Comparison of ENCODE assay signal across 11 cellular contexts in genomic region chr11:82734120-82734479, GRCh38. TPM values are rescaled to one million over a fixed set of nuclear protein-coding genes. Genes with fewer than 3 reads are reported as not detected.
DNase-seq lines count a peak whose midpoint lies in the region; ATAC-seq and TF ChIP-seq lines count a peak whose summit lies in the region.
"Had no signal": no experiment of that assay in that cellular context is flagged by ENCODE, and none has a peak within 500 bp of the region (broad histone marks: within the 10 kb centered on the region; RNA-seq: fewer than 3 reads in every experiment).

No MANE protein-coding gene starts in this region.

- H3K27me3 ChIP-seq in suprapubic skin, result peaks cover 35% of the 10 kb centered on the region

- TF ChIP-seq POLR2A in suprapubic skin (IDR thresholded peaks at IDR 0.05), result no peak

- H3K9me3 ChIP-seq in suprapubic skin, result no peaks in the 10 kb centered on the region
- H3K9me3 ChIP-seq: SK-N-SH had no signal

- H3K36me3 ChIP-seq in suprapubic skin, result no peaks in the 10 kb centered on the region

- no peaks in the 10 kb centered on the region for H3K36me3 Mint-ChIP-seq in activated CD4-positive, alpha-beta T cell treated with anti-CD3 and anti-CD28 coated beads, Interleukin-2, amount 10 ng/mL, durations not matched to agents 24 days and 14 days (ENCODE audit: low read depth)
- no peaks in the 10 kb centered on the region for H3K36me3 Mint-ChIP-seq in memory B cell

- peak overlapping the region; percentile 42 for H3K4me3 ChIP-seq in astrocyte of the cerebellum (ENCODE audit: low read depth, low read length)
- H3K4me3 ChIP-seq in suprapubic skin, result peak overlapping the region; percentile 67

- WGBS in suprapubic skin, result 61% methylated on average over 9 of the region's 9 CpGs

- H3K4me1 ChIP-seq in suprapubic skin, result peaks cover 16% of the 10 kb centered on the region

- in situ Hi-C loops in astrocyte of the cerebellum (cut with HindIII; ENCODE audit: low sequenced_read_pairs), result no loop called here

- H3K27me3 Mint-ChIP-seq in activated CD4-positive, alpha-beta T cell treated with anti-CD3 and anti-CD28 coated beads, Interleukin-2, amount 10 ng/mL, durations not matched to agents 24 days and 14 days, result peaks cover 69% of the 10 kb centered on the region
- H3K27me3 Mint-ChIP-seq in memory B cell, result peaks cover 24% of the 10 kb centered on the region

- peaks cover 2% of the 10 kb centered on the region for H3K4me1 Mint-ChIP-seq in activated CD4-positive, alpha-beta T cell treated with anti-CD3 and anti-CD28 coated beads, Interleukin-2, amount 10 ng/mL, durations not matched to agents 24 days and 14 days
- no peaks in the 10 kb centered on the region for H3K4me1 Mint-ChIP-seq in memory B cell

- ATAC-seq in memory B cell (ENCODE audit: low read depth) (no peak), GM18873 (IDR thresholded peaks at IDR 0.05; ENCODE audit: low FRiP score, unreplicated experiment) (no peak), GM19023 (IDR thresholded peaks at IDR 0.05; ENCODE audit: unreplicated experiment) (no peak)

- H3K9me3 Mint-ChIP-seq in activated CD4-positive, alpha-beta T cell treated with anti-CD3 and anti-CD28 coated beads, Interleukin-2, amount 10 ng/mL, durations not matched to agents 24 days and 14 days, result no peaks in the 10 kb centered on the region
- no peaks in the 10 kb centered on the region for H3K9me3 Mint-ChIP-seq in memory B cell

- no peak overlapping the region for H3K27ac Mint-ChIP-seq in activated CD4-positive, alpha-beta T cell treated with anti-CD3 and anti-CD28 coated beads, Interleukin-2, amount 10 ng/mL, durations not matched to agents 24 days and 14 days
- no peak overlapping the region for H3K27ac Mint-ChIP-seq in memory B cell

- TF ChIP-seq CTCF in astrocyte of the cerebellum (IDR thresholded peaks at IDR 0.05; ENCODE audit: low read depth, low read length, missing control alignments) (no peak), suprapubic skin (IDR thresholded peaks at IDR 0.05) (no peak)

- H3K4me3 Mint-ChIP-seq in activated CD4-positive, alpha-beta T cell treated with anti-CD3 and anti-CD28 coated beads, Interleukin-2, amount 10 ng/mL, durations not matched to agents 24 days and 14 days, result peak overlapping the region; percentile 64
- peak overlapping the region; percentile 70 for H3K4me3 Mint-ChIP-seq in memory B cell

- no peak overlapping the region for H3K27ac ChIP-seq in suprapubic skin

- DNase-seq in activated CD4-positive, alpha-beta T cell treated with anti-CD3 and anti-CD28 coated beads, Interleukin-2, amount 10 ng/mL, durations not matched to agents 24 days and 14 days, result no peak
- no peak for DNase-seq in activated CD4-positive, alpha-beta T cell treated with anti-CD3 and anti-CD28 coated beads for 48 hours
- DNase-seq in astrocyte of the cerebellum (ENCODE audit: low read depth) (no peak), memory B cell (ENCODE audit: low spot score in 2 of 2) (no peak), suprapubic skin (ENCODE audit: low spot score in 2 of 2) (no peak), cerebellar nuclear complex (lab: John Stamatoyannopoulos, UW) (no peak)
- DNase-seq: MV-4-11 had no signal

- intact Hi-C loops in activated CD4-positive, alpha-beta T cell treated with anti-CD3 and anti-CD28 coated beads, Interleukin-2, amount 10 ng/mL, durations not matched to agents 24 days and 14 days (cut with micrococcal nuclease), result no loop called here

- TF ChIP-seq EP300 in suprapubic skin (IDR thresholded peaks at IDR 0.05), result no peak

RNA-seq across cellular contexts. Expression of gene FAM181B, which starts 0.4 kb away (rescaled TPM):
- not detected in 2 replicates for total RNA-seq in activated CD4-positive, alpha-beta T cell treated with anti-CD3 and anti-CD28 coated beads, Interleukin-2, amount 10 ng/mL, durations not matched to agents 24 days and 14 days
- total RNA-seq in suprapubic skin, result under 1 TPM; 0.18 to 0.42 (median 0.31) TPM
- total RNA-seq: lung microvascular endothelial cell had no signal
